In genomic region chr1:20151906-20152598, GRCh38 we compare ENCODE assay signal across 8 cellular contexts. TPM values are rescaled to one million over a fixed set of nuclear protein-coding genes. Genes with fewer than 3 reads are reported as not detected.
DNase-seq lines count a peak whose midpoint lies in the region; ATAC-seq and TF ChIP-seq lines count a peak whose summit lies in the region.

No MANE protein-coding gene starts in this region.

- H3K27ac Mint-ChIP-seq in activated naive CD4-positive, alpha-beta T cell treated with anti-CD3 and anti-CD28 coated beads for 36 hours, result no peak overlapping the region

- peak; percentile 65 for TF ChIP-seq CTCF in LNCAP (IDR thresholded peaks at IDR 0.05)

- H3K9me3 ChIP-seq in subcutaneous abdominal adipose tissue (ENCODE audit: control insufficient read depth in 5 of 5, low read length in 5 of 5), result no peaks in the 10 kb centered on the region

- CTCF ChIA-PET in activated naive CD4-positive, alpha-beta T cell treated with anti-CD3 and anti-CD28 coated beads for 36 hours (lab: Charles Lee), result interaction anchor here (0.6 to 3.6 kb wide), 28 partner anchors 8 to 393 kb away, joined by 3 to 46 read pairs (median 4); no protein-coding TSS in a partner anchor

- H3K27ac ChIP-seq in ACC112 (ENCODE audit: low read depth, low read length) (no peak overlapping the region), subcutaneous abdominal adipose tissue (ENCODE audit: low read depth, low read length) (peak overlapping the region; percentile 65)

- H2AFZ ChIP-seq in ACC112 (ENCODE audit: low read length, unreplicated experiment), result peak overlapping the region; percentile 37

- no peaks in the 10 kb centered on the region for H3K4me1 ChIP-seq in ACC112 (ENCODE audit: control insufficient read depth, insufficient read depth, low read length, unreplicated experiment)
- peaks cover 9 to 32% (median 27%) of the 10 kb centered on the region in 5 donors for H3K4me1 ChIP-seq in subcutaneous abdominal adipose tissue (ENCODE audit: control insufficient read depth in 5 of 5, insufficient read depth in 5 of 5, low read length in 5 of 5)

- DNase-seq in SK-MEL-5 (ENCODE audit: low read depth, low spot score), result peak; percentile 72
- DNase-seq in activated naive CD4-positive, alpha-beta T cell treated with anti-CD3 and anti-CD28 coated beads for 36 hours, result peak; percentile 85
- DNase-seq in glomerular visceral epithelial cell (ENCODE audit: extremely low spot score), result peak; percentile 74
- peak in 51 of 56 donors; percentile 22 to 87 (median 62) for DNase-seq in nucleus accumbens (lab: John Stamatoyannopoulos, UW)

- H3K36me3 Mint-ChIP-seq in activated naive CD4-positive, alpha-beta T cell treated with anti-CD3 and anti-CD28 coated beads for 36 hours (ENCODE audit: low read depth), result no peaks in the 10 kb centered on the region

- ATAC-seq in GM18907 (IDR thresholded peaks at IDR 0.05; ENCODE audit: unreplicated experiment), result peak; percentile 82

- no peaks in the 10 kb centered on the region for H3K79me2 ChIP-seq in ACC112 (ENCODE audit: control insufficient read depth, insufficient read depth, low read length, unreplicated experiment)

- intact Hi-C loops in activated naive CD4-positive, alpha-beta T cell treated with anti-CD3 and anti-CD28 coated beads for 36 hours (cut with micrococcal nuclease), result loop anchor here (1.0 kb wide), 4 partner anchors 51 to 270 kb away; partner anchors contain the start of gene OTUD3

- peaks cover 9% of the 10 kb centered on the region for H3K4me1 Mint-ChIP-seq in activated naive CD4-positive, alpha-beta T cell treated with anti-CD3 and anti-CD28 coated beads for 36 hours (ENCODE audit: low read depth)

- H3K4me3 Mint-ChIP-seq in activated naive CD4-positive, alpha-beta T cell treated with anti-CD3 and anti-CD28 coated beads for 36 hours, result peak overlapping the region; percentile 62

- H3K9ac ChIP-seq in subcutaneous abdominal adipose tissue (ENCODE audit: low read length in 5 of 5), result peak overlapping the region in 3 of 5 donors; percentile 26 to 39 (median 32)

- H3K27me3 ChIP-seq in ACC112 (ENCODE audit: insufficient read depth, low read length) (no peaks in the 10 kb centered on the region), subcutaneous abdominal adipose tissue (ENCODE audit: control insufficient read depth in 5 of 5, insufficient read depth in 4 of 5, low read length in 5 of 5) (peaks cover 0 to 5% (median 2%) of the 10 kb centered on the region in 5 donors)

- in situ Hi-C loops in SK-MEL-5 (cut with HindIII; ENCODE audit: low pct_unique_long_range_greater_than_20kb, low sequenced_read_pairs), result no loop called here

- H3K4me3 ChIP-seq in ACC112 (ENCODE audit: low read depth, low read length) (peak overlapping the region; percentile 46), subcutaneous abdominal adipose tissue (ENCODE audit: low read depth in 1 of 5, low read length in 5 of 5) (peak overlapping the region in 4 of 5 donors; percentile 39 to 68 (median 55))

- no peaks in the 10 kb centered on the region for H3K9me3 Mint-ChIP-seq in activated naive CD4-positive, alpha-beta T cell treated with anti-CD3 and anti-CD28 coated beads for 36 hours

- no peaks in the 10 kb centered on the region for H3K27me3 Mint-ChIP-seq in activated naive CD4-positive, alpha-beta T cell treated with anti-CD3 and anti-CD28 coated beads for 36 hours (ENCODE audit: low read depth)

- H3K36me3 ChIP-seq in ACC112 (ENCODE audit: insufficient read depth, low read length) (no peaks in the 10 kb centered on the region), subcutaneous abdominal adipose tissue (ENCODE audit: control insufficient read depth in 5 of 5, insufficient read depth in 5 of 5, low read length in 5 of 5) (no peaks in the 10 kb centered on the region)

RNA-seq across cellular contexts. Expression of gene PLA2G2F, which starts 12.9 kb away (rescaled TPM):
- total RNA-seq in SK-MEL-5 (2014; rRNA removed; shearing (Covaris generic)), result not detected in 2 replicates
- polyA plus RNA-seq in SK-MEL-5 (2015; cell fraction: cytosol; rRNA removed), result not detected in 2 replicates
- polyA plus RNA-seq in SK-MEL-5 (2015; cell fraction: nucleus; rRNA removed), result not detected in 2 replicates
- not detected for total RNA-seq in activated naive CD4-positive, alpha-beta T cell treated with anti-CD3 and anti-CD28 coated beads for 36 hours

RNA-seq across cellular contexts. Expression of gene PLA2G2D, which starts 32.7 kb away (rescaled TPM):
- total RNA-seq in SK-MEL-5 (2014; rRNA removed; shearing (Covaris generic)), result not detected in 2 replicates
- polyA plus RNA-seq in SK-MEL-5 (2015; cell fraction: cytosol; rRNA removed), result 0.04 TPM in 1 of 2 replicates, not detected in the other
- not detected in 2 replicates for polyA plus RNA-seq in SK-MEL-5 (2015; cell fraction: nucleus; rRNA removed)
- under 1 TPM; 0.19 to 0.35 TPM for total RNA-seq in activated naive CD4-positive, alpha-beta T cell treated with anti-CD3 and anti-CD28 coated beads for 36 hours

RNA-seq across cellular contexts. Expression of gene UBXN10, which starts 33.8 kb away (rescaled TPM):
- total RNA-seq in SK-MEL-5 (2014; rRNA removed; shearing (Covaris generic)), result 0.08 TPM in 1 of 2 replicates, not detected in the other
- 0.01 TPM in 1 of 2 replicates, not detected in the other for polyA plus RNA-seq in SK-MEL-5 (2015; cell fraction: cytosol; rRNA removed)
- polyA plus RNA-seq in SK-MEL-5 (2015; cell fraction: nucleus; rRNA removed), result not detected in 2 replicates
- under 1 TPM; 0.27 to 0.33 TPM for total RNA-seq in activated naive CD4-positive, alpha-beta T cell treated with anti-CD3 and anti-CD28 coated beads for 36 hours

RNA-seq across cellular contexts. Expression of gene PLA2G2C, which starts 34.3 kb away (rescaled TPM):
- total RNA-seq in SK-MEL-5 (2014; rRNA removed; shearing (Covaris generic)), result not detected in 2 replicates
- polyA plus RNA-seq in SK-MEL-5 (2015; cell fraction: cytosol; rRNA removed), result not detected in 2 replicates
- not detected in 2 replicates for polyA plus RNA-seq in SK-MEL-5 (2015; cell fraction: nucleus; rRNA removed)
- under 1 TPM; 0.94 to 0.95 TPM for total RNA-seq in activated naive CD4-positive, alpha-beta T cell treated with anti-CD3 and anti-CD28 coated beads for 36 hours
